In genomic region chr2:126696644-126697520, GRCh38 we compare ENCODE assay signal across 16 cellular contexts.
"Had no signal": no experiment of that assay in that cellular context is flagged by ENCODE, and none has a peak within 500 bp of the region (broad histone marks: within the 10 kb centered on the region; RNA-seq: fewer than 3 reads in every experiment).

No MANE protein-coding gene starts in this region.

- H3K4me3 ChIP-seq: mucosa of descending colon, thyroid gland had no signal

- H3K27ac ChIP-seq: thyroid gland had no signal

- H3K36me3 ChIP-seq: thyroid gland had no signal

- H3K27me3 ChIP-seq: thyroid gland had no signal

- H3K27ac Mint-ChIP-seq: memory B cell; T-helper 1 cell treated with Interleukin-12 subunit alpha and Interleukin-12 subunit beta and Interleukin-4 antibody, amounts not matched to agents 30 μg/mL and 1 μg/mL, for 36 hours had no signal

- H3K27me3 Mint-ChIP-seq: memory B cell; naive thymus-derived CD4-positive, alpha-beta T cell had no signal

- H3K9me3 ChIP-seq: mucosa of descending colon, thyroid gland had no signal

- FAIRE-seq: frontal cortex had no signal

- H3K4me1 Mint-ChIP-seq: memory B cell had no signal

- H3K4me1 ChIP-seq: thyroid gland had no signal

- ATAC-seq: activated CD4-positive, CD25-positive, alpha-beta regulatory T cell treated with anti-CD3 and anti-CD28 coated beads, Interleukin-2, amount 50 U/mL, for 24 hours; mucosa of descending colon; naive thymus-derived CD4-positive, alpha-beta T cell had no signal

- H3K4me3 Mint-ChIP-seq: memory B cell; naive thymus-derived CD4-positive, alpha-beta T cell; T-helper 1 cell treated with Interleukin-12 subunit alpha and Interleukin-12 subunit beta and Interleukin-4 antibody, amounts not matched to agents 30 μg/mL and 1 μg/mL, for 36 hours had no signal

- DNase-seq: activated CD4-positive, alpha-beta T cell treated with anti-CD3 and anti-CD28 coated beads, Interleukin-2, amount 50 U/mL, for 1 hour; activated CD8-positive, alpha-beta memory T cell treated with anti-CD3 and anti-CD28 coated beads, Interleukin-2, amount 50 U/mL, for 4 hours; activated effector memory CD4-positive, alpha-beta T cell treated with anti-CD3 and anti-CD28 coated beads, Interleukin-2, amount 50 U/mL, for 16 hours; activated naive CD4-positive, alpha-beta T cell treated with anti-CD3 and anti-CD28 coated beads, Interleukin-2, amount 50 U/mL, for 16 hours; activated T-cell treated with anti-CD3 and anti-CD28 coated beads, Interleukin-2, amount 50 U/mL, for 48 hours; mucosa of descending colon; naive thymus-derived CD4-positive, alpha-beta T cell; posterior cingulate gyrus; retina; stimulated activated CD4-positive, alpha-beta T cell treated with anti-CD3 and anti-CD28 coated beads, Interleukin-2, amount 100 ng/mL, for 24 hours; stimulated activated naive CD4-positive, alpha-beta T cell treated with Interleukin-2 at 50 U/mL for 16 hours; thyroid gland had no signal
